22 cellular contexts compared by ENCODE assay signal in genomic region chrX:117327306-117327705, GRCh38.
"Had no signal": no experiment of that assay in that cellular context is flagged by ENCODE, and none has a peak within 500 bp of the region (broad histone marks: within the 10 kb centered on the region; RNA-seq: fewer than 3 reads in every experiment).

No MANE protein-coding gene starts in this region.

- H3K36me3 ChIP-seq: ascending aorta, brain microvascular endothelial cell, lower lobe of right lung, vagina had no signal

- H3K4me2 ChIP-seq: hepatocyte had no signal

- H3K79me2 ChIP-seq: hepatocyte had no signal

- H3K4me1 ChIP-seq: ascending aorta, lower lobe of right lung, testis, vagina had no signal

- H3K27me3 ChIP-seq: ascending aorta, brain microvascular endothelial cell, hepatocyte, testis, vagina had no signal

- DNase-seq: activated CD4-positive, alpha-beta T cell treated with anti-CD3 and anti-CD28 coated beads for 1 hour; activated T-cell treated with anti-CD3 and anti-CD28 coated beads, Interleukin-2, amount 50 U/mL, for 1 hour; brain microvascular endothelial cell; caudate nucleus; effector CD4-positive, alpha-beta T cell; erythroblast; foreskin fibroblast; immature natural killer cell; lower lobe of right lung; naive thymus-derived CD8-positive, alpha-beta T cell; retina; stimulated activated CD4-positive, alpha-beta T cell treated with anti-CD3 and anti-CD28 coated beads, Interleukin-2, amount 100 ng/mL, for 48 hours; stimulated activated CD8-positive, alpha-beta memory T cell treated with anti-CD3 and anti-CD28 coated beads, Interleukin-4, amount 100 ng/mL, for 48 hours; stimulated activated naive CD4-positive, alpha-beta T cell; testis; trophoblast cell had no signal

- H3K27ac ChIP-seq: ascending aorta, brain microvascular endothelial cell, hepatocyte, lower lobe of right lung, testis, vagina, VCaP had no signal

- H3K4me3 ChIP-seq: ascending aorta, hepatocyte, lower lobe of right lung, testis, vagina had no signal

- ATAC-seq: activated naive CD4-positive, alpha-beta T cell treated with anti-CD3 and anti-CD28 coated beads, Interleukin-2, amount 50 U/mL, for 72 hours; left lobe of liver; lower lobe of right lung; naive thymus-derived CD8-positive, alpha-beta T cell had no signal

- H3K9me3 ChIP-seq: ascending aorta, lower lobe of right lung, testis, vagina had no signal
